In the genomic region with DNA sequence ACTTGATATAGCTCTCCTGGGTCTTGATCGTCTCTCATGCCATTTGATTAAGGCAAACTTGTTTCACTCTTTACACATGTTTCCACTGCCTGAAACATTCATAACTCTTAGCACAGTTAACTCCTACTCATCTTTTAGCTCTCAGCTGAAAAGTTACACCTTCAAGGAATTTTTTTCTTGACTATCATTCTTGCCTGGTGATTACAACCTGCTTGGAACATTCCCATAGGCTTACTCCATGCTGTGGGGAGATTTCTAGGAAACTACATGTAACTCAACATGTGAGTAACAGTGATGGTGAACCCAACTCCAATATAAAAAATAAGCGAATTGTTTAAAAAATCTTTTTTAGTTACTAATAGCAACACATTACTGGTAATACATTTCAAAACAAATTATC, we compare ENCODE assay signal across 21 cellular contexts.
DNase-seq lines count a peak whose midpoint lies in the region; ATAC-seq, FAIRE-seq and TF ChIP-seq lines count a peak whose summit lies in the region.
"Had no signal": no experiment of that assay in that cellular context is flagged by ENCODE, and none has a peak within 500 bp of the region (broad histone marks: within the 10 kb centered on the region; RNA-seq: fewer than 3 reads in every experiment).

No MANE protein-coding gene starts in this region.

- peak; percentile 74 for DNase-seq in NCI-H226
- DNase-seq in bronchial epithelial cell (ENCODE audit: low read depth) = peak; percentile 47
- peak; percentile 15 to 67 for DNase-seq in foreskin keratinocyte
- no peak for DNase-seq in aorta
- DNase-seq in foreskin fibroblast = no peak
- DNase-seq: AML-193; Caco-2; Calu3; CD4-positive, alpha-beta T cell; CD8-positive, alpha-beta T cell; DMS79 treated with DMSO at 0.1 percent for 48 hours; GF-D8 had no signal

- no peaks in the 10 kb centered on the region for H3K36me3 ChIP-seq in bronchial epithelial cell (ENCODE audit: control insufficient read depth, insufficient read depth, low read length)
- H3K36me3 ChIP-seq in aorta (ENCODE audit: control insufficient read depth in 1 of 2, insufficient read depth in 2 of 2, low read length in 1 of 2) = no peaks in the 10 kb centered on the region
- H3K36me3 ChIP-seq: BLaER1 treated with 17β-estradiol and CSF1 and Interleukin-3, amounts not matched to agents 10 nM and 100 nM had no signal

- intact Hi-C loops in aorta (cut with DNase I) = loop anchor here in 1 of 2 donors (10.0 kb wide), 1 partner anchor 49 kb away; no protein-coding TSS in a partner anchor

- FAIRE-seq in bronchial epithelial cell (lab: Jason Lieb, UNC) = no peak
- FAIRE-seq: A549, D721Med, G401.6, GM12891, GM19239 had no signal

- H3K4me1 ChIP-seq in foreskin keratinocyte = no peaks in the 10 kb centered on the region
- H3K4me1 ChIP-seq in aorta (ENCODE audit: control insufficient read depth in 1 of 2, insufficient read depth in 2 of 2, low read length in 2 of 2) = peaks cover 0 to 4% of the 10 kb centered on the region in 2 donors
- H3K4me1 ChIP-seq: A549; BLaER1 treated with 17β-estradiol and CSF1 and Interleukin-3, amounts not matched to agents 10 nM and 100 nM; Caco-2 had no signal

- ATAC-seq in foreskin keratinocyte = no peak
- no peak for ATAC-seq in aorta (ENCODE audit: low FRiP score)
- no peak for ATAC-seq in HG02759 (IDR thresholded peaks at IDR 0.05; ENCODE audit: unreplicated experiment)
- ATAC-seq: A549; CD8-positive, alpha-beta T cell had no signal

- TF ChIP-seq CTCF in bronchial epithelial cell (IDR thresholded peaks at IDR 0.05; ENCODE audit: insufficient read depth, low read length, severe bottlenecking) (no peak), foreskin keratinocyte (conservative IDR thresholded peaks at IDR 0.05) (no peak), foreskin fibroblast (IDR thresholded peaks at IDR 0.05; ENCODE audit: low read depth, low read length) (no peak)

- H3K27ac ChIP-seq in foreskin keratinocyte (no peak overlapping the region), aorta (ENCODE audit: low read depth in 1 of 2, low read length in 2 of 2) (no peak overlapping the region)
- H3K27ac ChIP-seq: 22Rv1; A549; BLaER1 treated with 17β-estradiol and CSF1 and Interleukin-3, amounts not matched to agents 10 nM and 100 nM; C4-2B had no signal

- H3K9me3 ChIP-seq in aorta (ENCODE audit: control insufficient read depth, low read length) = no peaks in the 10 kb centered on the region
- H3K9me3 ChIP-seq: A549; BLaER1 treated with 17β-estradiol and CSF1 and Interleukin-3, amounts not matched to agents 10 nM and 100 nM; Caco-2 had no signal

- H3K4me3 ChIP-seq in bronchial epithelial cell (ENCODE audit: low read depth, low read length) (no peak overlapping the region), aorta (ENCODE audit: low read length in 2 of 2) (no peak overlapping the region), foreskin fibroblast (ENCODE audit: low read depth in 1 of 2, low read length in 2 of 2) (no peak overlapping the region)
- H3K4me3 ChIP-seq: A549; BLaER1 treated with 17β-estradiol and CSF1 and Interleukin-3, amounts not matched to agents 10 nM and 100 nM had no signal

- H3K27me3 ChIP-seq in bronchial epithelial cell (ENCODE audit: control insufficient read depth, insufficient read depth, low read length) = no peaks in the 10 kb centered on the region
- no peaks in the 10 kb centered on the region for H3K27me3 ChIP-seq in foreskin keratinocyte
- no peaks in the 10 kb centered on the region for H3K27me3 ChIP-seq in aorta (ENCODE audit: control insufficient read depth in 1 of 2, insufficient read depth in 2 of 2, low read length in 1 of 2)
- H3K27me3 ChIP-seq: BLaER1 treated with 17β-estradiol and CSF1 and Interleukin-3, amounts not matched to agents 10 nM and 100 nM had no signal

- WGBS in aorta, 2 donors = 98% methylated on average over 2 of the region's 2 CpGs

Comparison
In these comparisons a context has a peak if more than half of its experiments do, and no peak if none do; other contexts are left out.
1. DNase-seq: peak in NCI-H226 (single experiment), bronchial epithelial cell (single experiment) and foreskin keratinocyte (2 of 2); none in aorta (0 of 2) and foreskin fibroblast (0 of 2).